19 cellular contexts compared by ENCODE assay signal in genomic region chr2:8489221-8489620, GRCh38.
DNase-seq lines count a peak whose midpoint lies in the region; ATAC-seq and TF ChIP-seq lines count a peak whose summit lies in the region.
"Had no signal": no experiment of that assay in that cellular context is flagged by ENCODE, and none has a peak within 500 bp of the region (broad histone marks: within the 10 kb centered on the region; RNA-seq: fewer than 3 reads in every experiment).

No MANE protein-coding gene starts in this region.

- ATAC-seq in activated CD4-positive, alpha-beta T cell treated with anti-CD3 and anti-CD28 coated beads for 36 hours = no peak
- no peak for ATAC-seq in T-cell (replicated peaks in 1 of 4)
- ATAC-seq in sciatic nerve = no peak
- ATAC-seq in GM21825 (IDR thresholded peaks at IDR 0.05; ENCODE audit: unreplicated experiment) = no peak
- ATAC-seq in GM19463 (IDR thresholded peaks at IDR 0.05; ENCODE audit: unreplicated experiment) = no peak
- ATAC-seq: K562, SK-N-SH treated with all-trans-retinoic acid at 6 μM for 48 hours had no signal

- H3K27me3 Mint-ChIP-seq in activated CD4-positive, alpha-beta T cell treated with anti-CD3 and anti-CD28 coated beads for 36 hours = no peaks in the 10 kb centered on the region
- H3K27me3 Mint-ChIP-seq in T-cell (peaks cover 0 to 3% of the 10 kb centered on the region in 2 donors), chondrocyte (ENCODE audit: low read depth) (peaks cover 3% of the 10 kb centered on the region)

- H3K9me3 Mint-ChIP-seq in activated CD4-positive, alpha-beta T cell treated with anti-CD3 and anti-CD28 coated beads for 36 hours (ENCODE audit: low read depth) = no peaks in the 10 kb centered on the region
- H3K9me3 Mint-ChIP-seq in T-cell (no peaks in the 10 kb centered on the region), chondrocyte (ENCODE audit: low read depth) (no peaks in the 10 kb centered on the region)
- H3K9me3 Mint-ChIP-seq: activated naive CD4-positive, alpha-beta T cell treated with anti-CD3 and anti-CD28 coated beads, Interleukin-2, amount 50 U/mL, for 72 hours had no signal

- no peak for TF ChIP-seq CTCF in chondrocyte (IDR thresholded peaks at IDR 0.05)

- CTCF ChIA-PET in activated CD4-positive, alpha-beta T cell treated with anti-CD3 and anti-CD28 coated beads for 36 hours (lab: Charles Lee) = interaction anchor here (0.6 to 1.4 kb wide), 5 partner anchors 12 to 45 kb away, joined by 3 to 4 read pairs (median 3); no protein-coding TSS in a partner anchor
- CTCF ChIA-PET in T-cell (lab: Charles Lee) = no interaction called here

- peaks cover 42% of the 10 kb centered on the region for H3K4me1 Mint-ChIP-seq in activated CD4-positive, alpha-beta T cell treated with anti-CD3 and anti-CD28 coated beads for 36 hours
- H3K4me1 Mint-ChIP-seq in T-cell (peaks cover 29 to 62% (median 46%) of the 10 kb centered on the region in 3 donors), chondrocyte (ENCODE audit: low read depth) (peaks cover 13% of the 10 kb centered on the region)

- peaks cover 4% of the 10 kb centered on the region for H3K36me3 Mint-ChIP-seq in activated CD4-positive, alpha-beta T cell treated with anti-CD3 and anti-CD28 coated beads for 36 hours (ENCODE audit: low read depth)
- H3K36me3 Mint-ChIP-seq in T-cell = no peaks in the 10 kb centered on the region
- no peaks in the 10 kb centered on the region for H3K36me3 Mint-ChIP-seq in chondrocyte (ENCODE audit: low read depth)

- H3K27ac Mint-ChIP-seq in activated CD4-positive, alpha-beta T cell treated with anti-CD3 and anti-CD28 coated beads for 36 hours = peak overlapping the region; percentile 86
- peak overlapping the region; percentile 90 to 93 for H3K27ac Mint-ChIP-seq in T-cell
- H3K27ac Mint-ChIP-seq in chondrocyte (ENCODE audit: unreplicated experiment) = no peak overlapping the region

- POLR2A ChIA-PET in activated CD4-positive, alpha-beta T cell treated with anti-CD3 and anti-CD28 coated beads for 36 hours (lab: Charles Lee) = interaction anchor here (1.1 to 2.1 kb wide), 3 partner anchors 26 to 54 kb away, joined by 3 to 9 read pairs (median 5); no protein-coding TSS in a partner anchor
- POLR2A ChIA-PET in T-cell (lab: Charles Lee) = no interaction called here

- intact Hi-C loops in activated CD4-positive, alpha-beta T cell treated with anti-CD3 and anti-CD28 coated beads for 36 hours (cut with DNase I, micrococcal nuclease) = loop anchor here (5.0 to 10.0 kb wide), 3 partner anchors 174 to 642 kb away; partner anchors contain the start of gene ID2 (in 1 of the 2)
- intact Hi-C loops in sciatic nerve (cut with DNase I) = no loop called here

- peak overlapping the region; percentile 72 for H3K4me3 Mint-ChIP-seq in activated CD4-positive, alpha-beta T cell treated with anti-CD3 and anti-CD28 coated beads for 36 hours
- peak overlapping the region; percentile 77 to 81 (median 79) for H3K4me3 Mint-ChIP-seq in T-cell
- H3K4me3 Mint-ChIP-seq in chondrocyte (ENCODE audit: unreplicated experiment) = no peak overlapping the region

- DNase-seq in activated CD4-positive, alpha-beta T cell treated with anti-CD3 and anti-CD28 coated beads for 36 hours = no peak
- no peak for DNase-seq in activated CD4-positive, alpha-beta T cell treated with anti-CD3 and anti-CD28 coated beads for 1 hour
- DNase-seq in T-cell = no peak
- peak; percentile 66 for DNase-seq in chondrocyte (ENCODE audit: low spot score)
- DNase-seq in sciatic nerve (ENCODE audit: low spot score) = peak; percentile 27
- no peak for DNase-seq in SIG-M5 treated with dmso at 0.1 percent for 504 hours (lab: John Stamatoyannopoulos, UW; ENCODE audit: unreplicated experiment)
- DNase-seq: 8988T; AML-193; colonic mucosa; left lung; NCI-H2171; NCI-H524 treated with DMSO at 0.1 percent for 48 hours; RPMI8226; stimulated activated CD4-positive, alpha-beta T cell treated with anti-CD3 and anti-CD28 coated beads, Interleukin-12 subunit alpha, Interleukin-12 subunit beta, amount 100 ng/mL, for 4 hours had no signal

Comparison
In these comparisons a context has a peak if more than half of its experiments do, and no peak if none do; other contexts are left out.
1. DNase-seq: peak in chondrocyte (single experiment) and sciatic nerve (single experiment); none in activated CD4-positive, alpha-beta T cell treated with anti-CD3 and anti-CD28 coated beads for 36 hours (single experiment), activated CD4-positive, alpha-beta T cell treated with anti-CD3 and anti-CD28 coated beads for 1 hour (single experiment), T-cell (0 of 34) and SIG-M5 treated with dmso at 0.1 percent for 504 hours (single experiment).